Comparison of ENCODE assay signal across 15 cellular contexts in genomic region chr4:3836802-3837601, GRCh38.
DNase-seq lines count a peak whose midpoint lies in the region; ATAC-seq and TF ChIP-seq lines count a peak whose summit lies in the region.
"Had no signal": no experiment of that assay in that cellular context is flagged by ENCODE, and none has a peak within 500 bp of the region (broad histone marks: within the 10 kb centered on the region; RNA-seq: fewer than 3 reads in every experiment).

No MANE protein-coding gene starts in this region.

- H3K4me2 ChIP-seq in DND-41 (ENCODE audit: insufficient read depth, low read length) = no peak overlapping the region

- CTCF ChIA-PET in activated CD8-positive, alpha-beta memory T cell treated with anti-CD3 and anti-CD28 coated beads, Interleukin-2, amount 10 ng/mL, durations not matched to agents 7 days and 5 days (lab: Charles Lee) = no interaction called here

- H3K36me3 ChIP-seq in DND-41 (ENCODE audit: insufficient read depth, low read length) (no peaks in the 10 kb centered on the region), uterus (no peaks in the 10 kb centered on the region)
- H3K36me3 ChIP-seq: vagina had no signal

- TF ChIP-seq CTCF in DND-41 (IDR thresholded peaks at IDR 0.05; ENCODE audit: borderline replicate concordance, extremely low read depth, low read length, poor library complexity, severe bottlenecking) = no peak
- TF ChIP-seq CTCF in glutamatergic neuron (IDR thresholded peaks at IDR 0.05; ENCODE audit: partially characterized antibody, unreplicated experiment) = no peak
- no peak for TF ChIP-seq CTCF in uterus (IDR thresholded peaks at IDR 0.05)

- peak; percentile 41 for DNase-seq in activated CD8-positive, alpha-beta memory T cell treated with anti-CD3 and anti-CD28 coated beads, Interleukin-2, amount 10 ng/mL, durations not matched to agents 7 days and 5 days
- no peak for DNase-seq in activated CD8-positive, alpha-beta memory T cell treated with anti-CD3 and anti-CD28 coated beads for 24 hours
- DNase-seq in DND-41 (peak; percentile 10), OCI-M1 (lab: John Stamatoyannopoulos, UW) (peak; percentile 20), glutamatergic neuron (peak; percentile 63), NOMO-1 treated with dmso at 0.1 percent for 144 hours (lab: John Stamatoyannopoulos, UW; ENCODE audit: unreplicated experiment) (no peak), uterus (no peak)
- DNase-seq in activated effector memory CD4-positive, alpha-beta T cell treated with anti-CD3 and anti-CD28 coated beads, Interleukin-2, amount 50 U/mL, for 16 hours = no peak
- DNase-seq: activated T-cell treated with anti-CD3 and anti-CD28 coated beads for 4 hours; DMS79 treated with DMSO at 0.1 percent for 48 hours; effector memory CD4-positive, alpha-beta T cell; foreskin keratinocyte; NCI-H446 treated with DMSO at 0.1 percent for 48 hours had no signal

- H3K9me3 ChIP-seq in DND-41 (ENCODE audit: insufficient read depth, low read length, severe bottlenecking) = no peaks in the 10 kb centered on the region
- H3K9me3 ChIP-seq in uterus = no peaks in the 10 kb centered on the region
- H3K9me3 ChIP-seq: vagina had no signal

- H3K27me3 ChIP-seq in DND-41 (ENCODE audit: insufficient read depth, low read length, poor library complexity) (peaks cover 4% of the 10 kb centered on the region), uterus (no peaks in the 10 kb centered on the region)
- H3K27me3 ChIP-seq: foreskin keratinocyte had no signal

- H3K9me3 Mint-ChIP-seq in activated CD8-positive, alpha-beta memory T cell treated with anti-CD3 and anti-CD28 coated beads, Interleukin-2, amount 10 ng/mL, durations not matched to agents 7 days and 5 days (ENCODE audit: low read depth) = no peaks in the 10 kb centered on the region
- H3K9me3 Mint-ChIP-seq in glutamatergic neuron (ENCODE audit: unreplicated experiment) = peaks cover 7% of the 10 kb centered on the region

- H3K4me3 ChIP-seq in DND-41 (ENCODE audit: low read depth in 1 of 2, low read length in 2 of 2) (no peak overlapping the region), uterus (no peak overlapping the region)
- H3K4me3 ChIP-seq: vagina had no signal

- no peak overlapping the region for H2AFZ ChIP-seq in DND-41 (ENCODE audit: low read depth, low read length)

- H3K36me3 Mint-ChIP-seq in activated CD8-positive, alpha-beta memory T cell treated with anti-CD3 and anti-CD28 coated beads, Interleukin-2, amount 10 ng/mL, durations not matched to agents 7 days and 5 days = no peaks in the 10 kb centered on the region
- peaks cover 13% of the 10 kb centered on the region for H3K36me3 Mint-ChIP-seq in glutamatergic neuron (ENCODE audit: unreplicated experiment)

- no peaks in the 10 kb centered on the region for H3K4me1 Mint-ChIP-seq in activated CD8-positive, alpha-beta memory T cell treated with anti-CD3 and anti-CD28 coated beads, Interleukin-2, amount 10 ng/mL, durations not matched to agents 7 days and 5 days
- no peaks in the 10 kb centered on the region for H3K4me1 Mint-ChIP-seq in glutamatergic neuron (ENCODE audit: low read depth, unreplicated experiment)

- TF ChIP-seq POLR2A in uterus (IDR thresholded peaks at IDR 0.05) = no peak

- H3K4me3 Mint-ChIP-seq in activated CD8-positive, alpha-beta memory T cell treated with anti-CD3 and anti-CD28 coated beads, Interleukin-2, amount 10 ng/mL, durations not matched to agents 7 days and 5 days = no peak overlapping the region
- H3K4me3 Mint-ChIP-seq in glutamatergic neuron (ENCODE audit: unreplicated experiment) = no peak overlapping the region

- H3K27ac Mint-ChIP-seq in activated CD8-positive, alpha-beta memory T cell treated with anti-CD3 and anti-CD28 coated beads, Interleukin-2, amount 10 ng/mL, durations not matched to agents 7 days and 5 days = no peak overlapping the region
- H3K27ac Mint-ChIP-seq in glutamatergic neuron (ENCODE audit: unreplicated experiment) = no peak overlapping the region
- H3K27ac Mint-ChIP-seq: progenitor cell of endocrine pancreas had no signal

- H3K27ac ChIP-seq in DND-41 (ENCODE audit: low read length) (no peak overlapping the region), uterus (no peak overlapping the region)
- H3K27ac ChIP-seq: foreskin keratinocyte, vagina had no signal

- intact Hi-C loops in uterus (cut with DNase I; ENCODE audit: low total_unique reads) = no loop called here

- no peak for ATAC-seq in activated CD8-positive, alpha-beta memory T cell treated with anti-CD3 and anti-CD28 coated beads, Interleukin-2, amount 10 ng/mL, durations not matched to agents 7 days and 5 days
- no peak for ATAC-seq in DND-41 (ENCODE audit: insufficient read depth, low read depth)
- ATAC-seq: foreskin keratinocyte had no signal

- no peak overlapping the region for H3K9ac ChIP-seq in DND-41 (ENCODE audit: low read depth, low read length)

- H3K4me1 ChIP-seq in DND-41 (ENCODE audit: insufficient read depth, low read length) (no peaks in the 10 kb centered on the region), uterus (no peaks in the 10 kb centered on the region)
- H3K4me1 ChIP-seq: foreskin keratinocyte, vagina had no signal

- no peaks in the 10 kb centered on the region for H4K20me1 ChIP-seq in DND-41 (ENCODE audit: insufficient read depth, low read length)

- H3K27me3 Mint-ChIP-seq in activated CD8-positive, alpha-beta memory T cell treated with anti-CD3 and anti-CD28 coated beads, Interleukin-2, amount 10 ng/mL, durations not matched to agents 7 days and 5 days = no peaks in the 10 kb centered on the region
- H3K27me3 Mint-ChIP-seq in glutamatergic neuron (ENCODE audit: unreplicated experiment) = peaks cover 10% of the 10 kb centered on the region

- no peaks in the 10 kb centered on the region for H3K79me2 ChIP-seq in DND-41 (ENCODE audit: insufficient read depth, low read length)

Comparison
In these comparisons a context has a peak if more than half of its experiments do, and no peak if none do; other contexts are left out.
1. DNase-seq: peak in activated CD8-positive, alpha-beta memory T cell treated with anti-CD3 and anti-CD28 coated beads, Interleukin-2, amount 10 ng/mL, durations not matched to agents 7 days and 5 days (single experiment), DND-41 (single experiment), OCI-M1 (single experiment) and glutamatergic neuron (single experiment); none in activated CD8-positive, alpha-beta memory T cell treated with anti-CD3 and anti-CD28 coated beads for 24 hours (single experiment), NOMO-1 treated with dmso at 0.1 percent for 144 hours (single experiment), activated effector memory CD4-positive, alpha-beta T cell treated with anti-CD3 and anti-CD28 coated beads, Interleukin-2, amount 50 U/mL, for 16 hours (single experiment) and uterus (0 of 2).